14 cellular contexts compared by ENCODE assay signal in the genomic region with DNA sequence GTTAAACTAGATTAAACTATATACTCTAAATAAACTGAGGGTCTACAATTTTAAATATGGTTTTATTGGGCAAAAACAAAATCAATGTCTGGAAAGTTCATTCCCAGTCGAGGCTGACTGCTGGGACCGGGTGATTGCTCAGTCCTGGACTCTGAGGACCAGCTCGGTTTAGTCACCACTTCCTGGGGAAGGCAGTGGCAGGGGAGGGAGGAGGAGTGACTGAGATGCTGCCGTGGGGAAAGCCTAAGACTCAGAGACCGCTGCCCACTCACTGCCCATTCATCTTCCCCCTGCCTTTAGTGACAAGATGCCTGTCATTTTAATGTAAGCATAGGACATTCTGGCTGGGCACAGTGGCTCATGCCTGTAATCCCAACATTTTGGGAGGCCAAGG. TPM values are rescaled to one million over a fixed set of nuclear protein-coding genes. Genes with fewer than 3 reads are reported as not detected.
DNase-seq lines count a peak whose midpoint lies in the region; ATAC-seq, FAIRE-seq and TF ChIP-seq lines count a peak whose summit lies in the region.
"Had no signal": no experiment of that assay in that cellular context is flagged by ENCODE, and none has a peak within 500 bp of the region (broad histone marks: within the 10 kb centered on the region; RNA-seq: fewer than 3 reads in every experiment).

No MANE protein-coding gene starts in this region.

- no peak for ATAC-seq in HG03159 (IDR thresholded peaks at IDR 0.05; ENCODE audit: unreplicated experiment)
- ATAC-seq: activated T-cell treated with anti-CD3 and anti-CD28 coated beads, Interleukin-2, amount 50 U/mL, for 4 hours had no signal

- H3K4me3 ChIP-seq in epithelial cell of proximal tubule (ENCODE audit: low read depth, low read length): no peak overlapping the region

- FAIRE-seq in urothelium cell line (lab: Jason Lieb, UNC): no peak
- FAIRE-seq: GM18507 had no signal

- no peak for TF ChIP-seq CTCF in epithelial cell of proximal tubule (conservative IDR thresholded peaks at IDR 0.05; ENCODE audit: low read depth, low read length)

- DNase-seq in stimulated activated CD4-positive, alpha-beta T cell treated with anti-CD3 and anti-CD28 coated beads, Interleukin-4, amount 100 ng/mL, for 1 hour: peak; percentile 3
- DNase-seq in stimulated activated CD4-positive, alpha-beta T cell treated with anti-CD3 and anti-CD28 coated beads, Interleukin-4, amount 100 ng/mL, for 4 hours: no peak
- DNase-seq in RKO (ENCODE audit: low spot score) (peak; percentile 85), epithelial cell of proximal tubule (ENCODE audit: low read depth) (peak; percentile 10), urothelium cell line (ENCODE audit: low spot score) (peak; percentile 64), DMS114 treated with DMSO at 0.1 percent for 48 hours (lab: John Stamatoyannopoulos, UW; ENCODE audit: unreplicated experiment) (no peak), NCI-H748 treated with DMSO at 0.1 percent for 48 hours (lab: John Stamatoyannopoulos, UW) (no peak)
- DNase-seq: activated T-cell treated with anti-CD3 and anti-CD28 coated beads, Interleukin-2, amount 50 U/mL, for 4 hours; COR-L47; NCI-H2081; trophoblast cell had no signal

RNA-seq across cellular contexts. Expression of a gene that starts 29.0 kb away (rescaled TPM):
- total RNA-seq in epithelial cell of proximal tubule: 0.58 TPM in 1 of 2 replicates, not detected in the other
- total RNA-seq: activated T-cell treated with anti-CD3 and anti-CD28 coated beads, Interleukin-2, amount 50 U/mL, for 4 hours; T-helper 1 cell treated with Interleukin-12 subunit alpha and Interleukin-12 subunit beta and Interleukin-4 antibody, amounts not matched to agents 30 ng/mL and 1 ng/mL, for 36 hours had no signal

Comparison
In these comparisons a context has a peak if more than half of its experiments do, and no peak if none do; other contexts are left out.
1. DNase-seq: peak in stimulated activated CD4-positive, alpha-beta T cell treated with anti-CD3 and anti-CD28 coated beads, Interleukin-4, amount 100 ng/mL, for 1 hour (single experiment), RKO (single experiment), epithelial cell of proximal tubule (single experiment) and urothelium cell line (single experiment); none in stimulated activated CD4-positive, alpha-beta T cell treated with anti-CD3 and anti-CD28 coated beads, Interleukin-4, amount 100 ng/mL, for 4 hours (0 of 2), DMS114 treated with DMSO at 0.1 percent for 48 hours (single experiment) and NCI-H748 treated with DMSO at 0.1 percent for 48 hours (single experiment).